Comparison of ENCODE assay signal across 7 cellular contexts in the genomic region with DNA sequence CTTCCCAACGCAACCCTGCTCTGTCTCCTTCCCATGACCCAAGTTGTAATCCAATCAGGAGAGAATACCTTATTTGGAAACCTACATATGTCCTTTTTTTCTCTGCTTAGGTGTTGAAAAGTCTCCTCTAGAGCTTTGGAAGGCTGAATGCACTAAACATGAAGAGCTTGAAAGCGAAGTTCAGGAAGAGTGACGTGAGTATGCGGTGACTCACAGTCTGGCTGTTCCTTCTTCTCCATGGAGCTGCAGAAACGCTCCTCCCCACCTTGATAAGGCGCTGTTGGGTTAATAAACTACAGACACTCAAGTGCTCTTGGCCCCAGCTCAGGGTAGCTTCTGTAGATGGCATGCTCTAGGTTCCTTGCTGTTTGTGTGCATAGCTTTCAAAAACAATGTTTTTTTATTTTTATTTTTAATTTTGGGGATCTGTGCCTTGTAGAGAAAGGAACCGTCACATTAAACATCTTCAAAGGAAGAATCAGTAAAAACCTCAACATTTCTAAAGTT. TPM values are rescaled to one million over a fixed set of nuclear protein-coding genes. Genes with fewer than 3 reads are reported as not detected.
A peak's percentile ranks its signal among the peaks of the same experiment; 100 is the strongest.
DNase-seq lines count a peak whose midpoint lies in the region; FAIRE-seq and TF ChIP-seq lines count a peak whose summit lies in the region.

No MANE protein-coding gene starts in this region.

- H3K4me3 Mint-ChIP-seq in glutamatergic neuron (ENCODE audit: unreplicated experiment), result no peak overlapping the region

- TF ChIP-seq EP300 in Ishikawa (IDR thresholded peaks at IDR 0.05; ENCODE audit: borderline replicate concordance), result peak; percentile 84

- peaks cover 4% of the 10 kb centered on the region for H3K9me3 Mint-ChIP-seq in glutamatergic neuron (ENCODE audit: unreplicated experiment)

- peaks cover 9% of the 10 kb centered on the region for H3K36me3 Mint-ChIP-seq in glutamatergic neuron (ENCODE audit: unreplicated experiment)

- peak; percentile 40 for TF ChIP-seq RAD21 in Ishikawa (IDR thresholded peaks at IDR 0.05; ENCODE audit: low read depth)

- no peak for FAIRE-seq in urothelium cell line (lab: Jason Lieb, UNC)

- peaks cover 29% of the 10 kb centered on the region for H3K4me1 Mint-ChIP-seq in glutamatergic neuron (ENCODE audit: low read depth, unreplicated experiment)

- peak; percentile 67 for DNase-seq in brain pericyte (ENCODE audit: low read depth, low spot score)
- peak; percentile 99 for DNase-seq in kidney tubule cell (ENCODE audit: low spot score)
- peak; percentile 87 for DNase-seq in urothelium cell line (ENCODE audit: low spot score)
- DNase-seq in glutamatergic neuron, result no peak
- no peak for DNase-seq in GM19238 (ENCODE audit: insufficient read length, low spot score)
- DNase-seq in NCI-H82 (lab: John Stamatoyannopoulos, UW), result no peak

- no peak overlapping the region for H3K27ac Mint-ChIP-seq in glutamatergic neuron (ENCODE audit: unreplicated experiment)

- no peak for TF ChIP-seq CTCF in glutamatergic neuron (IDR thresholded peaks at IDR 0.05; ENCODE audit: partially characterized antibody, unreplicated experiment)

- peaks cover 5% of the 10 kb centered on the region for H3K27me3 Mint-ChIP-seq in glutamatergic neuron (ENCODE audit: unreplicated experiment)

TF ChIP-seq in Ishikawa, 13 proteins besides CTCF, POLR2A, EP300 and RAD21:
- peak; percentile 45 for TF ChIP-seq FOXM1 (IDR thresholded peaks at IDR 0.05; ENCODE audit: borderline replicate concordance, low read depth)
- no peak for TF ChIP-seq EGR1 (IDR thresholded peaks at IDR 0.05)
- peak; percentile 55 for TF ChIP-seq TEAD4 (IDR thresholded peaks at IDR 0.05)
- TF ChIP-seq CEBPB (IDR thresholded peaks at IDR 0.05), result no peak
- peak; percentile 53; the same call in 1 of the 2 replicates for TF ChIP-seq NFIC (IDR thresholded peaks at IDR 0.05)
- TF ChIP-seq, protein P1, sequence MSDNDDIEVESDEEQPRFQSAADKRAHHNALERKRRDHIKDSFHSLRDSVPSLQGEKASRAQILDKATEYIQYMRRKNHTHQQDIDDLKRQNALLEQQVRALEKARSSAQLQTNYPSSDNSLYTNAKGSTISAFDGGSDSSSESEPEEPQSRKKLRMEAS (IDR thresholded peaks at IDR 0.05), result peak; percentile 53; the same call in 1 of the 2 replicates
- TF ChIP-seq CREB1 (IDR thresholded peaks at IDR 0.05; ENCODE audit: low read depth), result no peak
- peak; percentile 72 for TF ChIP-seq TCF12 (IDR thresholded peaks at IDR 0.05; ENCODE audit: low read depth)
TF ChIP-seq in Ishikawa: peak in this region for 5.

RNA-seq across cellular contexts. Expression of a gene that starts 30.7 kb away (rescaled TPM):
- total RNA-seq in glutamatergic neuron (ENCODE audit: unreplicated experiment), result 259 TPM

Comparison
In these comparisons a context has a peak if more than half of its experiments do, and no peak if none do; other contexts are left out.
1. DNase-seq: peak in brain pericyte (single experiment), kidney tubule cell (single experiment) and urothelium cell line (single experiment); none in glutamatergic neuron (single experiment), GM19238 (single experiment) and NCI-H82 (single experiment).